Comparison of ENCODE assay signal across 15 cellular contexts in the genomic region with DNA sequence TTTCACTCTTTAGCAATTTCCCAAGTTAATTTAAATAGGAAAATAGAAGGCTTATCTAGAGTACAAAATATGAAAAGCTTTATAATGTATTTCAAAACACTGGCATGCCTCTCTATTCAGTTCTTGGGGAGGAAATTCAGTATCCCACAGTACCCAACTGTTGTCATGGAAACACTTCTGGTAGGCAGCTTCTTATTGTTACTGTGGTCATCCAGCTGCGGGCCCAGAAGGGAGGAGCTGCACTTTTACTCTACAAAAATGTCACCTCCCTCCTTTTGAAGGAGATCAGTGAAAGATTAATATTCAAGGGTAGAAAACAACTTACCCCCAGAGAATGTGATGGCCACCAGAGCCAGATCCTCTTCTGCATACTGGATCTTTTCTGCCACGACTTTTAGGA.
A peak's percentile ranks its signal among the peaks of the same experiment; 100 is the strongest.
DNase-seq lines count a peak whose midpoint lies in the region; ATAC-seq, FAIRE-seq and TF ChIP-seq lines count a peak whose summit lies in the region.
"Had no signal": no experiment of that assay in that cellular context is flagged by ENCODE, and none has a peak within 500 bp of the region (broad histone marks: within the 10 kb centered on the region; RNA-seq: fewer than 3 reads in every experiment).

No MANE protein-coding gene starts in this region.

- peak overlapping the region; percentile 66 for H3K4me2 ChIP-seq in Loucy (ENCODE audit: low read depth, low read length, poor library complexity, severe bottlenecking)

- intact Hi-C loops in lower leg skin (cut with DNase I; ENCODE audit: low total_unique reads), result no loop called here

- H3K79me2 ChIP-seq in Loucy (ENCODE audit: insufficient read depth, low read length), result no peaks in the 10 kb centered on the region

- 0 out of 2 replicates have a peak overlapping the region, but pooled peaks have one; percentile 29 for H2AFZ ChIP-seq in Loucy (ENCODE audit: low read length)

- peak; percentile 6 for DNase-seq in GM12865 (ENCODE audit: low read depth)
- peak; percentile 6 for DNase-seq in nephron progenitor cell
- DNase-seq in D721Med (ENCODE audit: insufficient read length, low spot score), result no peak
- DNase-seq in lower leg skin (ENCODE audit: low spot score in 2 of 2), result no peak
- DNase-seq: CD4-positive, alpha-beta T cell; IMR-90; NCI-H82; SIG-M5 had no signal

- FAIRE-seq in D721Med (lab: Jason Lieb, UNC), result no peak
- FAIRE-seq: frontal cortex, TTC549 had no signal

- H3K9ac ChIP-seq in Loucy (ENCODE audit: low read depth, low read length, poor library complexity, severe bottlenecking), result peak overlapping the region; percentile 35

- H3K4me3 ChIP-seq in GM12865 (ENCODE audit: low read depth, low read length) (no peak overlapping the region), Loucy (ENCODE audit: low read length, poor library complexity, severe bottlenecking) (peak overlapping the region; percentile 48), ectodermal cell (ENCODE audit: insufficient read depth, low read depth, low read length) (no peak overlapping the region), lower leg skin (ENCODE audit: low read depth, poor library complexity, severe bottlenecking) (no peak overlapping the region)

- peak overlapping the region; percentile 87 for H3K27ac ChIP-seq in ectodermal cell (ENCODE audit: insufficient read depth, low read depth, low read length, poor library complexity, severe bottlenecking)

- no peak for TF ChIP-seq CTCF in GM12865 (IDR thresholded peaks at IDR 0.05; ENCODE audit: insufficient read depth, low read depth, low read length, missing control alignments)
- TF ChIP-seq CTCF in Loucy (conservative IDR thresholded peaks at IDR 0.05; ENCODE audit: low read length), result no peak
- TF ChIP-seq CTCF in nephron progenitor cell (IDR thresholded peaks at IDR 0.05), result no peak
- no peak for TF ChIP-seq CTCF in D721Med (IDR thresholded peaks at IDR 0.05; ENCODE audit: insufficient read depth, missing control alignments)
- no peak for TF ChIP-seq CTCF in lower leg skin (IDR thresholded peaks at IDR 0.05)

- 37 to 80% methylated on average over 1 to 2 of the region's 2 CpGs for WGBS in ectodermal cell, 2 experiments
- 53 to 68% methylated on average over 2 of the region's 2 CpGs for WGBS in lower leg skin, 2 donors

- no peak overlapping the region for H3K27ac Mint-ChIP-seq in nephron progenitor cell
- H3K27ac Mint-ChIP-seq: CD4-positive, alpha-beta T cell had no signal

- H3K9me3 Mint-ChIP-seq in nephron progenitor cell, result no peaks in the 10 kb centered on the region
- H3K9me3 Mint-ChIP-seq: CD4-positive, alpha-beta T cell; nephron had no signal

- H3K9me2 ChIP-seq in Loucy (replicated peaks; ENCODE audit: low read depth, low read length), result no peaks in the 10 kb centered on the region

- no peak overlapping the region for H3K4me3 Mint-ChIP-seq in nephron progenitor cell
- H3K4me3 Mint-ChIP-seq: CD4-positive, alpha-beta T cell; nephron had no signal

- no peaks in the 10 kb centered on the region for H4K20me1 ChIP-seq in Loucy (ENCODE audit: insufficient read depth, low read length, poor library complexity, severe bottlenecking)

- no peak for TF ChIP-seq POLR2A in lower leg skin (IDR thresholded peaks at IDR 0.05)

- peaks cover 4% of the 10 kb centered on the region for H3K27me3 Mint-ChIP-seq in nephron progenitor cell (ENCODE audit: low read depth, poor library complexity)

- peaks cover 9% of the 10 kb centered on the region; the same call in 1 of the 2 replicates for H3K36me3 ChIP-seq in Loucy (ENCODE audit: insufficient read depth, low read length)
- H3K36me3 ChIP-seq in ectodermal cell (ENCODE audit: control insufficient read depth, insufficient read depth, low read length), result no peaks in the 10 kb centered on the region

- H3K27me3 ChIP-seq in Loucy (ENCODE audit: insufficient read depth, low read length, poor library complexity, severe bottlenecking) (no peaks in the 10 kb centered on the region), ectodermal cell (ENCODE audit: control insufficient read depth, insufficient read depth, low read length, poor library complexity, severe bottlenecking) (no peaks in the 10 kb centered on the region)

- H3K4me1 ChIP-seq in Loucy (ENCODE audit: insufficient read depth, low read length, poor library complexity, severe bottlenecking) (peaks cover 23% of the 10 kb centered on the region), ectodermal cell (ENCODE audit: control insufficient read depth, insufficient read depth, low read length) (peaks cover 32% of the 10 kb centered on the region)

- H3K36me3 Mint-ChIP-seq in nephron progenitor cell (ENCODE audit: low read depth), result peaks cover 14% of the 10 kb centered on the region

- ATAC-seq in GM19397 (IDR thresholded peaks at IDR 0.05; ENCODE audit: unreplicated experiment) (no peak), HG03175 (IDR thresholded peaks at IDR 0.05; ENCODE audit: unreplicated experiment) (no peak)

- no peaks in the 10 kb centered on the region for H3F3A ChIP-seq in Loucy (ENCODE audit: low read depth)

- peaks cover 14% of the 10 kb centered on the region for H3K4me1 Mint-ChIP-seq in nephron progenitor cell
- H3K4me1 Mint-ChIP-seq: nephron had no signal

- H3K9me3 ChIP-seq in Loucy (ENCODE audit: insufficient read depth, low read depth, low read length) (no peaks in the 10 kb centered on the region), ectodermal cell (ENCODE audit: control insufficient read depth, low read length) (no peaks in the 10 kb centered on the region)

Comparison
In these comparisons a context has a peak if more than half of its experiments do, and no peak if none do; other contexts are left out.
1. DNase-seq: peak in GM12865 (single experiment) and nephron progenitor cell (single experiment); none in D721Med (single experiment) and lower leg skin (0 of 2).